Comparison of ENCODE assay signal across 17 cellular contexts in the genomic region with DNA sequence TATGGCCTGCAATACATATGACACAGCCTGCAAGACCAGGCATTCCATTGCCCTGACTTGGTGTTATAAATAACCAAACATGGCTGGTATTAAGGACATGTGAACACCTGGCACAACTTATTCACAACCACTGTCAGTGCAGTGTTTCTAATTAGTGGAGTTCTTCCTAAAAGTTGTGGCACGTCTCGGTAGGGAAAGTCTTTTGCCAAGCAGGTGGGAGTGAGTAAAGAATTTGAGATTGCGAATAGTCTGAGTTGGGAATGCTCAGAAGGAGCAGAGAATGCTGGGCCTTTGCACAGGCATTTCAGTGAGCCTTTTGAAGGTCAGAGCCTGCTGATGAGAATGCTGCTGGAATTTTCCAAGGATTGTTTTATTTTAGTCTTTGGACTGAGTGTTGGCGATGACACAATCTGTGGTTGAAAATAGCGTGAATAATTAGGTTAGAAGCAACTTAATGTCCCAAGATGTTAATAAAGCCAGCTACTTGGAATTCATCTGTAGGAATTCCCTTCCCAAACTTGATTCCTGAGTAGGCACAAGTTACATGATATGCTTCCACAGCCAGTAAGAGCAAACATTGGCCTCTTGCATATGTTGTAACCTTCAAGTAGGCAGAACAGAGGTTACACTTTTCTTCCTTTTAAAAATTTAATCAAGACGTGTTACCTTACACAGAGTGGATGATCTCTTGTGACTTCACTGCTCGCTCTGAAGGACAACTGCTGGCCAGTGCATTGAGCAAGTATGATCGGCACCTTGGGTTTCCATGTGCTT.
DNase-seq lines count a peak whose midpoint lies in the region; ATAC-seq, FAIRE-seq and TF ChIP-seq lines count a peak whose summit lies in the region.
"Had no signal": no experiment of that assay in that cellular context is flagged by ENCODE, and none has a peak within 500 bp of the region (broad histone marks: within the 10 kb centered on the region; RNA-seq: fewer than 3 reads in every experiment).

No MANE protein-coding gene starts in this region.

- H3K4me3 ChIP-seq in HepG2 (replicated peaks in 1 of 3; ENCODE audit: insufficient read depth in 1 of 3, low read depth in 2 of 3, low read length in 3 of 3) (no peak overlapping the region), right lobe of liver (no peak overlapping the region), aorta (ENCODE audit: low read length in 2 of 2) (no peak overlapping the region)

- TF ChIP-seq EP300 in HepG2 (IDR thresholded peaks at IDR 0.05; ENCODE audit: low read depth in 2 of 2, low read length in 2 of 2) (no peak), HepG2 (CRISPR knock-in tag; IDR thresholded peaks at IDR 0.05; ENCODE audit: borderline replicate concordance) (no peak)

- POLR2A ChIA-PET in HepG2 (lab: Yijun Ruan, JAX) = no interaction called here

- in situ Hi-C loops in HepG2 (cut with HindIII; ENCODE audit: extremely low pct_ligation_motif_present, low pct_unique_long_range_greater_than_20kb) = no loop called here

- no TSS peak for BruUV-seq in HepG2 (replicated peaks; lab: Mats Ljungman, UMichigan)

- no peaks in the 10 kb centered on the region for H4K20me1 ChIP-seq in HepG2 (ENCODE audit: insufficient read depth, low read length)

- H2AFZ ChIP-seq in HepG2 (ENCODE audit: low read length) = no peak overlapping the region

- ATAC-seq in HepG2 (peak; percentile 30; the same call in 1 of the 3 replicates), right lobe of liver (no peak), omental fat pad (ENCODE audit: low FRiP score) (peak; percentile 57), aorta (ENCODE audit: low FRiP score) (peak; percentile 72)

- intact Hi-C loops in HepG2 (cut with micrococcal nuclease; ENCODE audit: unreplicated experiment) = loop anchor here (10.0 kb wide), 1 partner anchor 176 kb away; no protein-coding TSS in a partner anchor
- intact Hi-C loops in right lobe of liver (cut with DNase I) = no loop called here
- intact Hi-C loops in aorta (cut with DNase I) = no loop called here

- CTCF ChIA-PET in HepG2 (lab: Yijun Ruan, JAX; ENCODE audit: low intra/inter-chr PET ratio, low total read pairs) = no interaction called here

- TF ChIP-seq POLR2A in HepG2 (IDR thresholded peaks at IDR 0.05; ENCODE audit: insufficient read depth in 1 of 2, low read depth in 2 of 2, low read length in 2 of 2) (no peak), right lobe of liver (IDR thresholded peaks at IDR 0.05) (no peak)

- DNase-seq in HepG2 (ENCODE audit: low spot score) (no peak), right lobe of liver (no peak), fibroblast of peridontal ligament (ENCODE audit: extremely low read depth) (peak; percentile 51), omental fat pad (ENCODE audit: low spot score) (no peak), aorta (no peak), amygdala (lab: John Stamatoyannopoulos, UW) (no peak), NCI-H774 (lab: John Stamatoyannopoulos, UW) (no peak)
- DNase-seq in activated CD4-positive, CD25-positive, alpha-beta regulatory T cell treated with anti-CD3 and anti-CD28 coated beads, Interleukin-2, amount 50 U/mL, for 72 hours = no peak
- DNase-seq: activated CD4-positive, alpha-beta T cell treated with anti-CD3 and anti-CD28 coated beads, Interleukin-2, amount 50 U/mL, for 1 hour; activated T-cell treated with anti-CD3 and anti-CD28 coated beads, Interleukin-2, amount 50 U/mL, for 48 hours; CD8-positive, alpha-beta memory T cell; NCI-H187 treated with DMSO at 0.1 percent for 48 hours; NCI-H748 treated with DMSO at 0.1 percent for 48 hours; SHP77; stimulated activated CD4-positive, alpha-beta T cell treated with anti-CD3 and anti-CD28 coated beads, Interleukin-4, amount 100 ng/mL, for 4 hours; T1000 had no signal

- no peak overlapping the region for H3K4me2 ChIP-seq in HepG2 (ENCODE audit: low read depth, low read length)

- TF ChIP-seq CTCF in HepG2 (CRISPR knock-in tag; IDR thresholded peaks at IDR 0.05) (no peak), right lobe of liver (IDR thresholded peaks at IDR 0.05) (no peak), omental fat pad (IDR thresholded peaks at IDR 0.05) (no peak)

- H3K79me2 ChIP-seq in HepG2 (ENCODE audit: insufficient read depth, low read length) = no peaks in the 10 kb centered on the region

- WGBS in HepG2 (ENCODE audit: low lambda C conversion rate) = 45% methylated on average over 8 of the region's 8 CpGs
- 84% methylated on average over 7 of the region's 8 CpGs for WGBS in right lobe of liver (ENCODE audit: insufficient coverage, low coverage, low lambda C conversion rate, missing lambda C conversion rate)
- WGBS in aorta, 2 donors = 23 to 30% methylated on average over 8 of the region's 8 CpGs

- peaks cover 7% of the 10 kb centered on the region; the same call in 1 of the 2 replicates for H3K9me3 ChIP-seq in HepG2 (ENCODE audit: low read length)
- H3K9me3 ChIP-seq in right lobe of liver = no peaks in the 10 kb centered on the region
- no peaks in the 10 kb centered on the region for H3K9me3 ChIP-seq in aorta (ENCODE audit: control insufficient read depth, low read length)

- H3K4me1 ChIP-seq in HepG2 (ENCODE audit: insufficient read depth, low read length) = no peaks in the 10 kb centered on the region
- no peaks in the 10 kb centered on the region for H3K4me1 ChIP-seq in right lobe of liver
- peaks cover 2 to 9% of the 10 kb centered on the region in 2 donors for H3K4me1 ChIP-seq in aorta (ENCODE audit: control insufficient read depth in 1 of 2, insufficient read depth in 2 of 2, low read length in 2 of 2)

- no peak overlapping the region for H3K9ac ChIP-seq in HepG2 (ENCODE audit: insufficient read depth, low read depth, low read length)

- TF ChIP-seq RAD21 in HepG2 (CRISPR knock-in tag; IDR thresholded peaks at IDR 0.05) = no peak

- FAIRE-seq in HepG2 (lab: Jason Lieb, UNC) = no peak
- FAIRE-seq: A204.1 had no signal

- H3K27me3 ChIP-seq in HepG2 (ENCODE audit: control insufficient read depth in 1 of 2, insufficient read depth in 2 of 2, low read length in 2 of 2) (no peaks in the 10 kb centered on the region), right lobe of liver (no peaks in the 10 kb centered on the region), aorta (ENCODE audit: control insufficient read depth in 1 of 2, insufficient read depth in 2 of 2, low read length in 1 of 2) (no peaks in the 10 kb centered on the region)

- H3K27ac ChIP-seq in HepG2 (ENCODE audit: extremely low read length, insufficient read depth, low read length) (no peak overlapping the region), right lobe of liver (no peak overlapping the region), aorta (ENCODE audit: low read depth in 1 of 2, low read length in 2 of 2) (peak overlapping the region; percentile 82 to 87)

- no peaks in the 10 kb centered on the region for H3K36me3 ChIP-seq in HepG2 (replicated peaks in 1 of 2; ENCODE audit: control insufficient read depth in 1 of 2, insufficient read depth in 2 of 2, low read length in 2 of 2)
- H3K36me3 ChIP-seq in right lobe of liver = no peaks in the 10 kb centered on the region
- H3K36me3 ChIP-seq in aorta (ENCODE audit: control insufficient read depth in 1 of 2, insufficient read depth in 2 of 2, low read length in 1 of 2) = no peaks in the 10 kb centered on the region

TF ChIP-seq in HepG2, 621 proteins besides CTCF, POLR2A, EP300 and RAD21:
- TF ChIP-seq, protein P1, sequence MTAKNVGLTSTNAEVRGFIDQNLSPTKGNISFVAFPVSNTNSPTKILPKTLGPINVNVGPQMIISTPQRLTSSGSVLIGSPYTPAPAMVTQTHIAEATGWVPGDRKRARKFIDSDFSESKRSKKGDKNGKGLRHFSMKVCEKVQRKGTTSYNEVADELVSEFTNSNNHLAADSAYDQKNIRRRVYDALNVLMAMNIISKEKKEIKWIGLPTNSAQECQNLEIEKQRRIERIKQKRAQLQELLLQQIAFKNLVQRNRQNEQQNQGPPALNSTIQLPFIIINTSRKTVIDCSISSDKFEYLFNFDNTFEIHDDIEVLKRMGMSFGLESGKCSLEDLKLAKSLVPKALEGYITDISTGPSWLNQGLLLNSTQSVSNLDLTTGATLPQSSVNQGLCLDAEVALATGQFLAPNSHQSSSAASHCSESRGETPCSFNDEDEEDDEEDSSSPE (CRISPR knock-in tag; IDR thresholded peaks at IDR 0.05) = no peak
- no peak for TF ChIP-seq MIER3 (CRISPR knock-in tag; IDR thresholded peaks at IDR 0.05; ENCODE audit: borderline replicate concordance)

Comparison
In these comparisons a context has a peak if more than half of its experiments do, and no peak if none do; other contexts are left out.
1. ATAC-seq: peak in HepG2 (single experiment), omental fat pad (single experiment) and aorta (single experiment); none in right lobe of liver (0 of 4).
2. H3K27ac ChIP-seq: peak in aorta (2 of 2); none in HepG2 (single experiment) and right lobe of liver (0 of 3).